27 cellular contexts compared by ENCODE assay signal in genomic region chr3:101878589-101878988, GRCh38. TPM values are rescaled to one million over a fixed set of nuclear protein-coding genes. Genes with fewer than 3 reads are reported as not detected.
DNase-seq lines count a peak whose midpoint lies in the region; ATAC-seq and TF ChIP-seq lines count a peak whose summit lies in the region.
"Had no signal": no experiment of that assay in that cellular context is flagged by ENCODE, and none has a peak within 500 bp of the region (broad histone marks: within the 10 kb centered on the region; RNA-seq: fewer than 3 reads in every experiment).

No MANE protein-coding gene starts in this region.

- H3K9ac ChIP-seq in mesenchymal stem cell (ENCODE audit: low read length), result no peak overlapping the region
- H3K9ac ChIP-seq: KMS-11 had no signal

- TF ChIP-seq CTCF in GM23338 (conservative IDR thresholded peaks at IDR 0.05; ENCODE audit: low read depth in 2 of 2) (no peak), ascending aorta (IDR thresholded peaks at IDR 0.05) (no peak)

- no peak overlapping the region for H3K18ac ChIP-seq in mesenchymal stem cell (ENCODE audit: low read depth in 1 of 2, low read length in 2 of 2)

- no peaks in the 10 kb centered on the region for H3K9me3 ChIP-seq in mesenchymal stem cell (ENCODE audit: control insufficient read depth, low read length)
- no peaks in the 10 kb centered on the region for H3K9me3 ChIP-seq in ascending aorta
- H3K9me3 ChIP-seq: colonic mucosa, left lung, right atrium auricular region had no signal

- no peak overlapping the region for H2BK120ac ChIP-seq in mesenchymal stem cell (ENCODE audit: low read depth, low read length)

- no peaks in the 10 kb centered on the region for H3K9me3 Mint-ChIP-seq in GM23338
- H3K9me3 Mint-ChIP-seq: H9, immature natural killer cell, T-cell had no signal

- no peaks in the 10 kb centered on the region for H3F3A ChIP-seq in GM23338 (replicated peaks; ENCODE audit: low read depth)

- H3K36me3 ChIP-seq in GM23338 (ENCODE audit: insufficient read depth), result no peaks in the 10 kb centered on the region
- H3K36me3 ChIP-seq in mesenchymal stem cell (ENCODE audit: control insufficient read depth in 1 of 2, insufficient read depth in 2 of 2, low read depth in 1 of 2, low read length in 2 of 2), result no peaks in the 10 kb centered on the region
- no peaks in the 10 kb centered on the region for H3K36me3 ChIP-seq in ascending aorta
- H3K36me3 ChIP-seq: colonic mucosa, left lung, right atrium auricular region had no signal

- H2BK12ac ChIP-seq in mesenchymal stem cell (ENCODE audit: low read length in 2 of 2), result no peak overlapping the region

- H3K27me3 ChIP-seq in GM23338 (ENCODE audit: insufficient read depth) (no peaks in the 10 kb centered on the region), mesenchymal stem cell (ENCODE audit: control insufficient read depth in 1 of 2, insufficient read depth in 1 of 2, low read length in 2 of 2) (no peaks in the 10 kb centered on the region), ascending aorta (no peaks in the 10 kb centered on the region)
- H3K27me3 ChIP-seq: colonic mucosa, left lung, right atrium auricular region had no signal

- H3K4me2 ChIP-seq in GM23338 (no peak overlapping the region), mesenchymal stem cell (ENCODE audit: low read length, poor library complexity, severe bottlenecking) (no peak overlapping the region)
- H3K4me2 ChIP-seq: KMS-11 had no signal

- H3K27ac Mint-ChIP-seq in GM23338, result no peak overlapping the region
- H3K27ac Mint-ChIP-seq: activated CD4-positive, alpha-beta T cell treated with anti-CD3 and anti-CD28 coated beads, Interleukin-2, amount 10 ng/mL, durations not matched to agents 24 days and 14 days; activated naive CD8-positive, alpha-beta T cell; H9; immature natural killer cell; T-cell had no signal

- no peak overlapping the region for H4K91ac ChIP-seq in mesenchymal stem cell (ENCODE audit: low read length)

- H3K27me3 Mint-ChIP-seq in GM23338 (ENCODE audit: insufficient read depth, low read depth, poor library complexity), result no peaks in the 10 kb centered on the region
- H3K27me3 Mint-ChIP-seq: activated naive CD8-positive, alpha-beta T cell; T-cell had no signal

- no peaks in the 10 kb centered on the region for H3K36me3 Mint-ChIP-seq in GM23338 (ENCODE audit: low read depth)
- H3K36me3 Mint-ChIP-seq: immature natural killer cell, T-cell had no signal

- no peaks in the 10 kb centered on the region for H4K20me1 ChIP-seq in GM23338 (replicated peaks; ENCODE audit: insufficient read depth)

- no peak overlapping the region for H3K4ac ChIP-seq in mesenchymal stem cell (ENCODE audit: low read depth in 1 of 2, low read length in 2 of 2)

- no peak overlapping the region for H4K8ac ChIP-seq in mesenchymal stem cell (ENCODE audit: low read length)

- no peak overlapping the region for H2BK15ac ChIP-seq in mesenchymal stem cell (ENCODE audit: low read depth, poor library complexity, severe bottlenecking)

- H3K9me2 ChIP-seq in GM23338 (ENCODE audit: insufficient read depth), result no peaks in the 10 kb centered on the region

- H3K23ac ChIP-seq in mesenchymal stem cell (ENCODE audit: low read length in 2 of 2), result no peak overlapping the region

- H2AK5ac ChIP-seq in mesenchymal stem cell (ENCODE audit: low read length, severe bottlenecking), result peak overlapping the region; percentile 33

- 82% methylated on average over 2 of the region's 2 CpGs for WGBS in mesenchymal stem cell

- H2BK5ac ChIP-seq in mesenchymal stem cell (ENCODE audit: low read depth, low read length, poor library complexity, severe bottlenecking), result no peak overlapping the region

- H2AFZ ChIP-seq in GM23338 (0 out of 2 replicates have a peak overlapping the region, but pooled peaks have one; percentile 47), mesenchymal stem cell (ENCODE audit: low read depth, low read length) (no peak overlapping the region)

- no peak overlapping the region for H3K27ac ChIP-seq in GM23338 (ENCODE audit: low read depth)
- H3K27ac ChIP-seq in mesenchymal stem cell (ENCODE audit: low read length, poor library complexity, severe bottlenecking), result no peak overlapping the region
- no peak overlapping the region for H3K27ac ChIP-seq in ascending aorta
- H3K27ac ChIP-seq: colonic mucosa, epithelial cell of prostate, KMS-11, left lung, right atrium auricular region had no signal

- no peak overlapping the region for H3K4me3 Mint-ChIP-seq in GM23338
- H3K4me3 Mint-ChIP-seq: activated CD4-positive, alpha-beta T cell treated with anti-CD3 and anti-CD28 coated beads, Interleukin-2, amount 10 ng/mL, durations not matched to agents 24 days and 14 days; activated naive CD8-positive, alpha-beta T cell; H9; immature natural killer cell; T-cell had no signal

- no peak overlapping the region for H3K4me3 ChIP-seq in GM23338
- no peak overlapping the region for H3K4me3 ChIP-seq in mesenchymal stem cell (ENCODE audit: insufficient read depth in 1 of 2, low read depth in 1 of 2, low read length in 2 of 2)
- H3K4me3 ChIP-seq in ascending aorta, result no peak overlapping the region
- H3K4me3 ChIP-seq: colonic mucosa, left lung, right atrium auricular region had no signal

- H3K14ac ChIP-seq in mesenchymal stem cell (ENCODE audit: low read length in 2 of 2), result no peak overlapping the region

- H3K79me2 ChIP-seq in GM23338 (replicated peaks; ENCODE audit: insufficient read depth), result no peaks in the 10 kb centered on the region

- H3K4me1 Mint-ChIP-seq in GM23338, result no peaks in the 10 kb centered on the region; the same call in 2 of the 3 replicates
- H3K4me1 Mint-ChIP-seq: activated CD4-positive, alpha-beta T cell treated with anti-CD3 and anti-CD28 coated beads, Interleukin-2, amount 10 ng/mL, durations not matched to agents 24 days and 14 days; H9; immature natural killer cell; T-cell had no signal

- no peaks in the 10 kb centered on the region for H3K79me1 ChIP-seq in mesenchymal stem cell (replicated peaks; ENCODE audit: low read length, poor library complexity, severe bottlenecking)

- intact Hi-C loops in ascending aorta (cut with DNase I), result no loop called here

- no peak for ATAC-seq in GM23338
- no peak for ATAC-seq in GM18861 (IDR thresholded peaks at IDR 0.05; ENCODE audit: unreplicated experiment)
- no peak for ATAC-seq in GM18868 (IDR thresholded peaks at IDR 0.05; ENCODE audit: unreplicated experiment)
- ATAC-seq: left lung, T-cell had no signal

- H3K4me1 ChIP-seq in GM23338 (ENCODE audit: insufficient read depth), result no peaks in the 10 kb centered on the region
- no peaks in the 10 kb centered on the region for H3K4me1 ChIP-seq in mesenchymal stem cell (ENCODE audit: control insufficient read depth, insufficient read depth, low read depth, low read length)
- H3K4me1 ChIP-seq in ascending aorta, result no peaks in the 10 kb centered on the region
- H3K4me1 ChIP-seq: colonic mucosa, right atrium auricular region had no signal

- peak; percentile 27 for DNase-seq in DMS153 (lab: John Stamatoyannopoulos, UW)
- DNase-seq in GM23338 (ENCODE audit: low spot score), result no peak
- peak; percentile 12 for DNase-seq in NCI-H748 treated with DMSO at 0.1 percent for 48 hours (lab: John Stamatoyannopoulos, UW)
- DNase-seq in mesenchymal stem cell, result no peak
- no peak for DNase-seq in ascending aorta (ENCODE audit: low spot score in 2 of 2)
- DNase-seq in OCI-M1 (lab: John Stamatoyannopoulos, UW), result no peak
- DNase-seq: activated CD4-positive, alpha-beta T cell treated with anti-CD3 and anti-CD28 coated beads, Interleukin-2, amount 10 ng/mL, durations not matched to agents 24 days and 14 days; activated effector memory CD4-positive, alpha-beta T cell treated with Interleukin-2 at 50 U/mL for 16 hours; activated T-cell treated with anti-CD3 and anti-CD28 coated beads, Interleukin-2, amount 50 U/mL, for 1 hour; C1 segment of cervical spinal cord; effector CD8-positive, alpha-beta T cell; H9; immature natural killer cell; left lung; mesendoderm; NCI-H146; NCI-H2227 treated with DMSO at 0.1 percent for 48 hours; stimulated activated CD4-positive, alpha-beta T cell treated with anti-CD3 and anti-CD28 coated beads, Interleukin-1b, Interleukin-23, amount 100 ng/mL, for 48 hours; stimulated activated naive CD4-positive, alpha-beta T cell treated with Interleukin-2 at 50 U/mL for 16 hours; T-cell had no signal

TF ChIP-seq in GM23338, 12 proteins besides CTCF, POLR2A, EP300 and RAD21 (continues in another document):
- no peak for TF ChIP-seq EZH2 (IDR thresholded peaks at IDR 0.05; ENCODE audit: low read depth, unreplicated experiment)
- TF ChIP-seq ZNF114 (CRISPR knock-in tag; IDR thresholded peaks at IDR 0.05), result no peak
- TF ChIP-seq REST (IDR thresholded peaks at IDR 0.05; ENCODE audit: unreplicated experiment), result no peak
- no peak for TF ChIP-seq EZH2phosphoT487 (IDR thresholded peaks at IDR 0.05; ENCODE audit: unreplicated experiment)

RNA-seq across cellular contexts. Expression of gene NFKBIZ, which starts 29.3 kb away (rescaled TPM):
- total RNA-seq in GM23338 (2014; rRNA removed; shearing (Covaris generic)), result 13.1 and 18.2 TPM in 2 replicates
- 14.1 TPM in 2 replicates for polyA plus RNA-seq in GM23338 (2016; fragmentation: Nextera tagmentation; extraction: Ambion mirVana)
- polyA plus RNA-seq in mesenchymal stem cell (2013, experiment 1 of 2), result 44.7 TPM
- 39.9 TPM for polyA plus RNA-seq in mesenchymal stem cell (2013, experiment 2 of 2)
- total RNA-seq in ascending aorta, result 349 TPM

Comparison
In these comparisons a context has a peak if more than half of its experiments do, and no peak if none do; other contexts are left out.
1. DNase-seq: peak in DMS153 (single experiment) and NCI-H748 treated with DMSO at 0.1 percent for 48 hours (single experiment); none in GM23338 (single experiment), mesenchymal stem cell (single experiment), ascending aorta (0 of 2) and OCI-M1 (single experiment).
2. RNA of gene NFKBIZ, which starts 29.3 kb away (total RNA-seq): 349 TPM in ascending aorta (single experiment); 13.1 to 18.2 TPM in GM23338; every median in the first group is over 10 times any median in the second.